ENCODE assay signal across 18 cellular contexts in the genomic region with DNA sequence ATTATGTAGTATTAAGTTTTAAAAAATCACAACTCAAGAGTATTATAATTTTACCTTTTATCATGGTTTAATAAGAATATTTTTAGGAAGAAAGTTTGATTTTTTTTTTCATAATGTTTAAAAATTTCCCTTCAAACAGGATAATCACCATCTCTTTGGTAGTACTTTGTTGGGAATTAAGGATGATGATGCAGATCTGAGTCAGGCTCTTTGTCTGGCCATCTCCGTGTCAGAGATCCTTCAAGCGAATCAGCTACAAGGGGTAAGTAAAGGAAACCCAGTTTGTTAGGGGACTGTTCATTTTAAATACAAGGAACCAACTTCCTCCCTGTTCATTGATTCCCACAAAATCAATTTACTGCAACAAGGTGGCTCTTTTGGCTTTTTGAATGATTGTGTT.
DNase-seq lines count a peak whose midpoint lies in the region; ATAC-seq and TF ChIP-seq lines count a peak whose summit lies in the region.
"Had no signal": no experiment of that assay in that cellular context is flagged by ENCODE, and none has a peak within 500 bp of the region (broad histone marks: within the 10 kb centered on the region; RNA-seq: fewer than 3 reads in every experiment).

No MANE protein-coding gene starts in this region.

- peaks cover 13% of the 10 kb centered on the region for H3K36me3 ChIP-seq in brain microvascular endothelial cell (replicated peaks)

- no peaks in the 10 kb centered on the region for H3K27me3 ChIP-seq in brain microvascular endothelial cell (replicated peaks)
- H3K27me3 ChIP-seq: dorsolateral prefrontal cortex, neutrophil, right lobe of liver had no signal

- peak; percentile 14 for DNase-seq in AG20443 (ENCODE audit: low spot score)
- DNase-seq in HS-5 (ENCODE audit: low read depth): peak; percentile 13
- DNase-seq in brain microvascular endothelial cell: peak; percentile 19
- DNase-seq in kidney glomerular epithelial cell (lab: John Stamatoyannopoulos, UW): peak; percentile 53
- no peak for DNase-seq in AG08396 (ENCODE audit: low spot score)
- DNase-seq in stimulated activated CD4-positive, alpha-beta T cell treated with anti-CD3 and anti-CD28 coated beads, Interleukin-2, amount 100 ng/mL, for 24 hours: no peak
- DNase-seq in HuH-7.5 (ENCODE audit: low spot score): no peak
- DNase-seq: activated CD4-positive, alpha-beta T cell treated with anti-CD3 and anti-CD28 coated beads, Interleukin-2, amount 50 U/mL, for 48 hours; AML-193; dorsolateral prefrontal cortex; hypothalamus; left colon; mucosa of descending colon; NCI-H1436; NCI-H82; right lobe of liver had no signal

- in situ Hi-C loops in brain microvascular endothelial cell (cut with HindIII; ENCODE audit: low pct_ligation_motif_present, low sequenced_read_pairs): no loop called here

- no peak for ATAC-seq in HG02642 (IDR thresholded peaks at IDR 0.05; ENCODE audit: poor library complexity, unreplicated experiment)
- ATAC-seq: left colon, mucosa of descending colon, right lobe of liver had no signal

- H3K27ac ChIP-seq in brain microvascular endothelial cell: no peak overlapping the region
- H3K27ac ChIP-seq: dorsolateral prefrontal cortex, neutrophil, right lobe of liver had no signal

- no peak for TF ChIP-seq CTCF in brain microvascular endothelial cell (IDR thresholded peaks at IDR 0.05; ENCODE audit: low read depth, low read length, missing control alignments)

- H3K4me3 ChIP-seq in brain microvascular endothelial cell (ENCODE audit: low read depth, low read length): no peak overlapping the region
- H3K4me3 ChIP-seq: dorsolateral prefrontal cortex, mucosa of descending colon, right lobe of liver had no signal

Comparison
In these comparisons a context has a peak if more than half of its experiments do, and no peak if none do; other contexts are left out.
1. DNase-seq: peak in AG20443 (single experiment), HS-5 (single experiment), brain microvascular endothelial cell (single experiment) and kidney glomerular epithelial cell (single experiment); none in AG08396 (single experiment), stimulated activated CD4-positive, alpha-beta T cell treated with anti-CD3 and anti-CD28 coated beads, Interleukin-2, amount 100 ng/mL, for 24 hours (0 of 2) and HuH-7.5 (single experiment).